In genomic region chr9:116546711-116547581, GRCh38 we compare ENCODE assay signal across 15 cellular contexts.
A peak's percentile ranks its signal among the peaks of the same experiment; 100 is the strongest.
DNase-seq lines count a peak whose midpoint lies in the region; ATAC-seq and TF ChIP-seq lines count a peak whose summit lies in the region.
"Had no signal": no experiment of that assay in that cellular context is flagged by ENCODE, and none has a peak within 500 bp of the region (broad histone marks: within the 10 kb centered on the region; RNA-seq: fewer than 3 reads in every experiment).

No MANE protein-coding gene starts in this region.

- H3K4me3 Mint-ChIP-seq in Calu3 (ENCODE audit: low read depth, unreplicated experiment) = no peak overlapping the region
- no peak overlapping the region for H3K4me3 Mint-ChIP-seq in T-cell
- H3K4me3 Mint-ChIP-seq: activated CD8-positive, alpha-beta memory T cell treated with anti-CD3 and anti-CD28 coated beads, Interleukin-2, amount 10 ng/mL, durations not matched to agents 7 days and 5 days; IgD-negative memory B cell had no signal

- H3K27ac ChIP-seq in right lobe of liver (peak overlapping the region; percentile 37 to 75 (median 51)), sigmoid colon (no peak overlapping the region)
- H3K27ac ChIP-seq: coronary artery, upper lobe of left lung had no signal

- no peaks in the 10 kb centered on the region for H3K9me3 Mint-ChIP-seq in Calu3 (ENCODE audit: low read depth, unreplicated experiment)
- no peaks in the 10 kb centered on the region for H3K9me3 Mint-ChIP-seq in T-cell
- H3K9me3 Mint-ChIP-seq: IgD-negative memory B cell had no signal

- H3K4me1 ChIP-seq in right lobe of liver (peaks cover 0 to 38% (median 8%) of the 10 kb centered on the region in 4 donors), sigmoid colon (no peaks in the 10 kb centered on the region)

- H3K27me3 Mint-ChIP-seq in Calu3 (ENCODE audit: unreplicated experiment) = no peaks in the 10 kb centered on the region
- H3K27me3 Mint-ChIP-seq in T-cell = no peaks in the 10 kb centered on the region
- H3K27me3 Mint-ChIP-seq: activated CD8-positive, alpha-beta memory T cell treated with anti-CD3 and anti-CD28 coated beads, Interleukin-2, amount 10 ng/mL, durations not matched to agents 7 days and 5 days; IgD-negative memory B cell had no signal

- peak; percentile 71 to 83 (median 74) for ATAC-seq in right lobe of liver
- no peak for ATAC-seq in T-cell (replicated peaks in 1 of 4)
- ATAC-seq: activated CD8-positive, alpha-beta memory T cell treated with anti-CD3 and anti-CD28 coated beads, Interleukin-2, amount 10 ng/mL, durations not matched to agents 7 days and 5 days had no signal

- TF ChIP-seq CTCF in Calu3 (IDR thresholded peaks at IDR 0.05; ENCODE audit: unreplicated experiment) (no peak), cardiac fibroblast (IDR thresholded peaks at IDR 0.05; ENCODE audit: low read depth, low read length) (no peak), right lobe of liver (IDR thresholded peaks at IDR 0.05) (no peak), sigmoid colon (IDR thresholded peaks at IDR 0.05) (no peak)

- POLR2A ChIA-PET in T-cell (lab: Charles Lee) = no interaction called here

- H3K27me3 ChIP-seq in right lobe of liver = no peaks in the 10 kb centered on the region
- H3K27me3 ChIP-seq in sigmoid colon = no peaks in the 10 kb centered on the region
- no peaks in the 10 kb centered on the region for H3K27me3 ChIP-seq in MG63
- H3K27me3 ChIP-seq: upper lobe of left lung had no signal

- H3K4me3 ChIP-seq in cardiac fibroblast (replicated peaks in 1 of 2; ENCODE audit: low read depth in 2 of 2, low read length in 2 of 2) (no peak overlapping the region), right lobe of liver (peak overlapping the region in 2 of 3 donors; percentile 10 to 16), sigmoid colon (no peak overlapping the region), MG63 (no peak overlapping the region)
- H3K4me3 ChIP-seq: coronary artery, upper lobe of left lung had no signal

- H3K27ac Mint-ChIP-seq in Calu3 (ENCODE audit: unreplicated experiment) (no peak overlapping the region), T-cell (no peak overlapping the region)
- H3K27ac Mint-ChIP-seq: activated CD8-positive, alpha-beta memory T cell treated with anti-CD3 and anti-CD28 coated beads, Interleukin-2, amount 10 ng/mL, durations not matched to agents 7 days and 5 days; IgD-negative memory B cell had no signal

- DNase-seq in Calu3 (peak; percentile 2), NCI-H460 (ENCODE audit: extremely low read depth, low read depth) (peak; percentile 14), cardiac fibroblast (ENCODE audit: low read depth in 2 of 2) (peak; percentile 34 to 62), right lobe of liver (peak; percentile 31 to 70 (median 59)), T-cell (no peak), sigmoid colon (no peak), MG63 (no peak)
- DNase-seq in activated CD4-positive, alpha-beta T cell treated with anti-CD3 and anti-CD28 coated beads, Interleukin-2, amount 50 U/mL, for 48 hours = no peak
- DNase-seq: activated CD8-positive, alpha-beta memory T cell treated with anti-CD3 and anti-CD28 coated beads, Interleukin-2, amount 10 ng/mL, durations not matched to agents 7 days and 5 days; activated naive CD4-positive, alpha-beta T cell treated with anti-CD3 and anti-CD28 coated beads, Interleukin-2, amount 50 U/mL, for 16 hours; NCI-H187 treated with DMSO at 0.1 percent for 48 hours; NCI-H82; upper lobe of left lung had no signal

- no peak for TF ChIP-seq EP300 in sigmoid colon (IDR thresholded peaks at IDR 0.05)

- H3K36me3 Mint-ChIP-seq in Calu3 (ENCODE audit: insufficient read depth, unreplicated experiment) (no peaks in the 10 kb centered on the region), T-cell (no peaks in the 10 kb centered on the region)
- H3K36me3 Mint-ChIP-seq: activated CD8-positive, alpha-beta memory T cell treated with anti-CD3 and anti-CD28 coated beads, Interleukin-2, amount 10 ng/mL, durations not matched to agents 7 days and 5 days; IgD-negative memory B cell had no signal

- H3K36me3 ChIP-seq in right lobe of liver = no peaks in the 10 kb centered on the region
- no peaks in the 10 kb centered on the region for H3K36me3 ChIP-seq in sigmoid colon
- no peaks in the 10 kb centered on the region for H3K36me3 ChIP-seq in MG63
- H3K36me3 ChIP-seq: upper lobe of left lung had no signal

- intact Hi-C loops in Calu3 (cut with micrococcal nuclease; ENCODE audit: unreplicated experiment) (no loop called here), right lobe of liver (cut with DNase I) (no loop called here), sigmoid colon (cut with DNase I) (loop anchor here (10.0 kb wide), 1 partner anchor 52 kb away; no protein-coding TSS in a partner anchor)

- CTCF ChIA-PET in Calu3 (lab: Charles Lee) = no interaction called here
- CTCF ChIA-PET in T-cell (lab: Charles Lee) = no interaction called here

- no peaks in the 10 kb centered on the region for H3K9me3 ChIP-seq in right lobe of liver
- no peaks in the 10 kb centered on the region for H3K9me3 ChIP-seq in sigmoid colon
- H3K9me3 ChIP-seq in MG63 = no peaks in the 10 kb centered on the region
- H3K9me3 ChIP-seq: upper lobe of left lung had no signal

- WGBS in right lobe of liver (ENCODE audit: insufficient coverage, low coverage, low lambda C conversion rate, missing lambda C conversion rate) = 45% methylated on average over 7 of the region's 7 CpGs
- WGBS in sigmoid colon, 2 donors = 59 to 78% methylated on average over 7 of the region's 7 CpGs

- no TSS peak for BruUV-seq in Calu3 (replicated peaks; lab: Mats Ljungman, UMichigan)

- H3K4me1 Mint-ChIP-seq in Calu3 (ENCODE audit: low read depth, unreplicated experiment) (peaks cover 10% of the 10 kb centered on the region), T-cell (peaks cover 2 to 7% (median 3%) of the 10 kb centered on the region in 3 donors)

- TF ChIP-seq POLR2A in right lobe of liver (IDR thresholded peaks at IDR 0.05) (no peak), sigmoid colon (IDR thresholded peaks at IDR 0.05) (no peak)

Comparison
In these comparisons a context has a peak if more than half of its experiments do, and no peak if none do; other contexts are left out.
1. DNase-seq: peak in Calu3 (single experiment), NCI-H460 (single experiment), cardiac fibroblast (2 of 2) and right lobe of liver (3 of 3); none in activated CD4-positive, alpha-beta T cell treated with anti-CD3 and anti-CD28 coated beads, Interleukin-2, amount 50 U/mL, for 48 hours (0 of 2), T-cell (0 of 34), sigmoid colon (single experiment) and MG63 (single experiment).
2. H3K4me3 ChIP-seq: peak in right lobe of liver (2 of 3); none in cardiac fibroblast (0 of 2), sigmoid colon (0 of 4) and MG63 (single experiment).
3. ATAC-seq: peak in right lobe of liver (4 of 4); none in T-cell (0 of 4).
4. H3K27ac ChIP-seq: peak in right lobe of liver (3 of 3); none in sigmoid colon (0 of 4).